8 cellular contexts compared by ENCODE assay signal in genomic region chr1:32900956-32901822, GRCh38. TPM values are rescaled to one million over a fixed set of nuclear protein-coding genes. Genes with fewer than 3 reads are reported as not detected.
DNase-seq lines count a peak whose midpoint lies in the region; ATAC-seq, FAIRE-seq and TF ChIP-seq lines count a peak whose summit lies in the region.

Gene TMEM54, minus strand, starts transcription at chr1:32901389. Its CDS starts 151 bp downstream, at chr1:32901238.

- H3K9me3 ChIP-seq in body of pancreas (no peaks in the 10 kb centered on the region), spleen (no peaks in the 10 kb centered on the region)

- ATAC-seq in body of pancreas, result peak; percentile 87
- no peak for ATAC-seq in GM21367 (IDR thresholded peaks at IDR 0.05; ENCODE audit: unreplicated experiment)
- ATAC-seq in GM18873 (IDR thresholded peaks at IDR 0.05; ENCODE audit: low FRiP score, unreplicated experiment), result no peak

- TF ChIP-seq CTCF in body of pancreas (IDR thresholded peaks at IDR 0.05) (peak in 2 of 7 experiments; percentile 10 to 22), spleen (IDR thresholded peaks at IDR 0.05 in 8 of 11, conservative IDR thresholded peaks at IDR 0.05 in 3 of 11) (no peak)

- no peak for FAIRE-seq in GM12892 (lab: Jason Lieb, UNC)

- 0 to 1% methylated on average over 14 to 88 of the region's 92 CpGs for WGBS in body of pancreas, 2 donors
- WGBS in spleen, 5 donors, result 1 to 2% (median 1%) methylated on average over 20 to 92 of the region's 92 CpGs

- intact Hi-C loops in body of pancreas (cut with DNase I) (no loop called here), spleen (cut with DNase I; ENCODE audit: low total_unique reads) (no loop called here)

- peak; percentile 70 for DNase-seq in Daoy (ENCODE audit: low read depth)
- no peak for DNase-seq in LHCN-M2 (ENCODE audit: low read depth)
- peak; percentile 73 to 84 (median 78) for DNase-seq in body of pancreas
- peak; percentile 75 for DNase-seq in islet precursor cell
- peak; percentile 72 for DNase-seq in spleen
- DNase-seq in GM12892 (ENCODE audit: insufficient read length), result no peak

- TF ChIP-seq POLR2A in body of pancreas (IDR thresholded peaks at IDR 0.05) (peak in 1 of 3 donors; percentile 25), spleen (IDR thresholded peaks at IDR 0.05) (no peak), GM12892 (IDR thresholded peaks at IDR 0.05; ENCODE audit: low read depth, low read length) (no peak)

- H3K27ac ChIP-seq in body of pancreas (peak within 1 kb of the TSS in 3 of 4 donors; percentile 44 to 77 (median 56)), spleen (peak within 1 kb of the TSS in 3 of 8 donors; percentile 11 to 49 (median 37))

- H3K36me3 ChIP-seq in body of pancreas (replicated peaks in 1 of 2; ENCODE audit: insufficient read depth in 1 of 2, low read depth in 2 of 2) (no peaks in the 10 kb centered on the region), spleen (no peaks in the 10 kb centered on the region)

- H3K4me1 ChIP-seq in body of pancreas (peaks cover 33% of the 10 kb centered on the region), spleen (peaks cover 5 to 17% (median 12%) of the 10 kb centered on the region in 6 donors)

- H3K27me3 ChIP-seq in body of pancreas, result no peaks in the 10 kb centered on the region
- peaks cover 0 to 50% (median 22%) of the 10 kb centered on the region in 7 donors for H3K27me3 ChIP-seq in spleen (replicated peaks in 1 of 7)

- H3K4me3 ChIP-seq in body of pancreas (peak within 1 kb of the TSS; percentile 47 to 48), spleen (peak within 1 kb of the TSS; percentile 41 to 77 (median 47))

RNA-seq across cellular contexts. Expression of gene TMEM54, which starts in this region (rescaled TPM):
- 27.7 and 48.1 TPM in 2 replicates for total RNA-seq in Daoy (2014; rRNA removed; shearing (Covaris generic))
- total RNA-seq in LHCN-M2 (2014; rRNA removed), result 48.5 and 60.5 TPM in 2 replicates
- 76.0 TPM for polyA plus RNA-seq in LHCN-M2 (2012)
- total RNA-seq in body of pancreas, result 10 to 100 TPM; 40.2 to 41.2 TPM
- 10 to 100 TPM in 6 of 7 donors, 1 to 10 TPM in 1; 9.9 to 24.6 (median 12.5) TPM for total RNA-seq in spleen
- polyA plus RNA-seq in spleen, result 10 to 100 TPM in 1 of 3 donors, 1 to 10 TPM in 2; 4.3 to 14.1 (median 5.6) TPM
- polyA plus RNA-seq in GM12892 (2012; ENCODE audit: missing spikeins), result 0.66 TPM

Comparison
In these comparisons a context has a peak if more than half of its experiments do, and no peak if none do; other contexts are left out.
1. DNase-seq: peak in Daoy (single experiment), body of pancreas (4 of 4), islet precursor cell (single experiment) and spleen (single experiment); none in LHCN-M2 (single experiment) and GM12892 (single experiment).